ENCODE assay signal across 8 cellular contexts in the genomic region with DNA sequence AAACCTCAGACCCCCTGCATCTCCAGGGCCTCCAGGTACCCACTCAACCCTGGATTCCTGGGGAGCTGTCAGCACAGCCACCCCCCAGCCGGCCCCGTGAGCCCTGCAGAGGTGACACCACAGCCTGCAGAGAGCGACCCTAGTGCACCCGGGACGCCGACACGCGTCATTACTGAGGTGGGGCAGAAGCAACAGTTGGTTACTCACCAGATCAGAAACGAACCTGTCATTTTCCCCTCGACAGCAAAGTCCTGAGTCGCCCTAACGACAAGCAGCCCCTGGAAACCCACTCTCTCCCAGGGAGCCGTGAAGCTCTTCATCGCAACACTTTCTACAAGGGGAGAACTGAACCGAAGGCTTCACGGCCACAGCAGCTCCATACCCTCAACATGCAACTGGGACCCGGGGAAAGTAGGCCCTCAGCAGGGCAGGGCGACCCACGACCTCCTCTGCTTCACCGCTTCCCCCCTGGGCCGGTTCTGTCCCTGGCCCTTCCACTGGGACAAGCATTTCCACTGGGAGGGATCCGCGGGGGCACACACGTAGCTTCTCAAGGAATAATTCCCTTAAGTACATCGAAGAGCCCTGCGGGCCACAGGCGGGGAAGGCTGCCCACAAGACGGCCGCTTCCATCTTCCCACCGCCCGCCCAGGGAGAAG. TPM values are rescaled to one million over a fixed set of nuclear protein-coding genes. Genes with fewer than 3 reads are reported as not detected.
DNase-seq lines count a peak whose midpoint lies in the region; TF ChIP-seq lines count a peak whose summit lies in the region.

No MANE protein-coding gene starts in this region.

- POLR2A ChIA-PET in HEK293T (lab: Yijun Ruan, JAX): interaction anchor here (0.8 to 1.6 kb wide), 4 partner anchors 9 to 29 kb away, joined by 3 to 9 read pairs (median 4); no protein-coding TSS in a partner anchor

- peak; percentile 32 for DNase-seq in Jurkat, Clone E6-1 (ENCODE audit: low read depth, low spot score)
- peak; percentile 64 to 70 for DNase-seq in activated CD4-positive, alpha-beta T cell treated with anti-CD3 and anti-CD28 coated beads, Interleukin-2, amount 50 U/mL, for 48 hours
- DNase-seq in tibial nerve (ENCODE audit: low spot score in 2 of 2): no peak
- DNase-seq in HEK293T (ENCODE audit: extremely low spot score): no peak
- no peak for DNase-seq in D341Med (ENCODE audit: low spot score)
- no peak for DNase-seq in NCI-H524 (lab: John Stamatoyannopoulos, UW)

- no peaks in the 10 kb centered on the region for H3K27me3 ChIP-seq in endocrine pancreas (ENCODE audit: control insufficient read depth, insufficient read depth, low read length)
- H3K27me3 ChIP-seq in neuron (ENCODE audit: insufficient read depth, low read length): no peaks in the 10 kb centered on the region
- no peaks in the 10 kb centered on the region for H3K27me3 ChIP-seq in tibial nerve

- H3K4me1 ChIP-seq in endocrine pancreas (ENCODE audit: control insufficient read depth, insufficient read depth, low read length) (no peaks in the 10 kb centered on the region), neuron (ENCODE audit: insufficient read depth, low read length) (peaks cover 16% of the 10 kb centered on the region), tibial nerve (peaks cover 0 to 52% (median 24%) of the 10 kb centered on the region in 4 donors)

- peak overlapping the region; percentile 83 for H3K9ac ChIP-seq in endocrine pancreas (ENCODE audit: control insufficient read depth, insufficient read depth, low read length)

- peak overlapping the region; percentile 54 to 94 (median 85) for H3K27ac ChIP-seq in tibial nerve

- H3K9me3 ChIP-seq in endocrine pancreas (ENCODE audit: control insufficient read depth, low read length) (no peaks in the 10 kb centered on the region), neuron (ENCODE audit: low read length) (peaks cover 30% of the 10 kb centered on the region), tibial nerve (peaks cover 0 to 10% (median 0%) of the 10 kb centered on the region in 4 donors)

- TF ChIP-seq POLR2A in tibial nerve (IDR thresholded peaks at IDR 0.05): no peak

- CTCF ChIA-PET in HEK293T (lab: Yijun Ruan, JAX): no interaction called here

- no peak for TF ChIP-seq CTCF in tibial nerve (IDR thresholded peaks at IDR 0.05)

- no peak overlapping the region for H2AFZ ChIP-seq in neuron (ENCODE audit: low read depth, low read length)

- peak overlapping the region; percentile 77 for H3K4me3 ChIP-seq in Jurkat, Clone E6-1 (ENCODE audit: low read length)
- peak overlapping the region; percentile 40 for H3K4me3 ChIP-seq in endocrine pancreas (ENCODE audit: control insufficient read depth, insufficient read depth, low read length)
- H3K4me3 ChIP-seq in neuron (ENCODE audit: low read length): peak overlapping the region; percentile 93
- H3K4me3 ChIP-seq in tibial nerve: peak overlapping the region; percentile 75 to 90 (median 83)

- H3K36me3 ChIP-seq in endocrine pancreas (ENCODE audit: control insufficient read depth, insufficient read depth, low read length): peaks cover 10% of the 10 kb centered on the region
- H3K36me3 ChIP-seq in neuron (ENCODE audit: insufficient read depth, low read length): peaks cover 43% of the 10 kb centered on the region
- H3K36me3 ChIP-seq in tibial nerve: peaks cover 0 to 33% (median 17%) of the 10 kb centered on the region in 3 donors

- 5 to 16% methylated on average over 27 of the region's 31 CpGs for WGBS in tibial nerve, 2 donors

- TF ChIP-seq EP300 in tibial nerve (IDR thresholded peaks at IDR 0.05): no peak

TF ChIP-seq in HEK293T, 16 proteins besides CTCF, POLR2A, EP300 and RAD21:
- TF ChIP-seq CTBP1 (IDR thresholded peaks at IDR 0.05; ENCODE audit: borderline replicate concordance) (no peak), LEF1 (IDR thresholded peaks at IDR 0.05; ENCODE audit: borderline replicate concordance) (no peak), NFRKB (IDR thresholded peaks at IDR 0.05) (no peak), TARDBP (IDR thresholded peaks at IDR 0.05) (no peak), HDGF (IDR thresholded peaks at IDR 0.05; ENCODE audit: borderline replicate concordance) (no peak), SUZ12 (IDR thresholded peaks at IDR 0.05) (no peak), FOXM1 (IDR thresholded peaks at IDR 0.05; ENCODE audit: borderline replicate concordance) (no peak), BHLHE40 (IDR thresholded peaks at IDR 0.05; ENCODE audit: borderline replicate concordance) (no peak), ELF4 (IDR thresholded peaks at IDR 0.05) (no peak), SP1 (IDR thresholded peaks at IDR 0.05) (no peak), ARNT (IDR thresholded peaks at IDR 0.05) (no peak), FOXK2 (IDR thresholded peaks at IDR 0.05) (no peak), ZNF384 (IDR thresholded peaks at IDR 0.05) (no peak), FOXA1 (IDR thresholded peaks at IDR 0.05) (no peak), L3MBTL2 (conservative IDR thresholded peaks at IDR 0.05) (no peak)
- TF ChIP-seq, protein P1, sequence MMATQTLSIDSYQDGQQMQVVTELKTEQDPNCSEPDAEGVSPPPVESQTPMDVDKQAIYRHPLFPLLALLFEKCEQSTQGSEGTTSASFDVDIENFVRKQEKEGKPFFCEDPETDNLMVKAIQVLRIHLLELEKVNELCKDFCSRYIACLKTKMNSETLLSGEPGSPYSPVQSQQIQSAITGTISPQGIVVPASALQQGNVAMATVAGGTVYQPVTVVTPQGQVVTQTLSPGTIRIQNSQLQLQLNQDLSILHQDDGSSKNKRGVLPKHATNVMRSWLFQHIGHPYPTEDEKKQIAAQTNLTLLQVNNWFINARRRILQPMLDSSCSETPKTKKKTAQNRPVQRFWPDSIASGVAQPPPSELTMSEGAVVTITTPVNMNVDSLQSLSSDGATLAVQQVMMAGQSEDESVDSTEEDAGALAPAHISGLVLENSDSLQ (IDR thresholded peaks at IDR 0.05): no peak

RNA-seq across cellular contexts. Expression of a gene that starts 1.6 kb away (rescaled TPM):
- polyA plus RNA-seq in Jurkat, Clone E6-1 (2012; ENCODE audit: insufficient read depth, insufficient read length): 31.7 TPM
- 10 to 100 TPM; 44.6 to 74.9 (median 60.4) TPM for total RNA-seq in tibial nerve

RNA-seq across cellular contexts. Expression of a gene that starts 27.6 kb away (rescaled TPM):
- polyA plus RNA-seq in Jurkat, Clone E6-1 (2012; ENCODE audit: insufficient read depth, insufficient read length): 38.2 TPM
- total RNA-seq in tibial nerve: 10 to 100 TPM in 1 of 4 donors, 1 to 10 TPM in 3; 5.9 to 12.3 (median 7.3) TPM

Comparison
In these comparisons a context has a peak if more than half of its experiments do, and no peak if none do; other contexts are left out.
1. DNase-seq: peak in Jurkat, Clone E6-1 (single experiment) and activated CD4-positive, alpha-beta T cell treated with anti-CD3 and anti-CD28 coated beads, Interleukin-2, amount 50 U/mL, for 48 hours (2 of 2); none in tibial nerve (0 of 2), HEK293T (single experiment), D341Med (single experiment) and NCI-H524 (0 of 2).
2. H3K4me3 ChIP-seq: peak in every context shown above with its lines; median percentile 93 in neuron; 83 in tibial nerve; 77 in Jurkat, Clone E6-1; 40 in endocrine pancreas.